Comparison of ENCODE assay signal across 1 cellular context in the genomic region with DNA sequence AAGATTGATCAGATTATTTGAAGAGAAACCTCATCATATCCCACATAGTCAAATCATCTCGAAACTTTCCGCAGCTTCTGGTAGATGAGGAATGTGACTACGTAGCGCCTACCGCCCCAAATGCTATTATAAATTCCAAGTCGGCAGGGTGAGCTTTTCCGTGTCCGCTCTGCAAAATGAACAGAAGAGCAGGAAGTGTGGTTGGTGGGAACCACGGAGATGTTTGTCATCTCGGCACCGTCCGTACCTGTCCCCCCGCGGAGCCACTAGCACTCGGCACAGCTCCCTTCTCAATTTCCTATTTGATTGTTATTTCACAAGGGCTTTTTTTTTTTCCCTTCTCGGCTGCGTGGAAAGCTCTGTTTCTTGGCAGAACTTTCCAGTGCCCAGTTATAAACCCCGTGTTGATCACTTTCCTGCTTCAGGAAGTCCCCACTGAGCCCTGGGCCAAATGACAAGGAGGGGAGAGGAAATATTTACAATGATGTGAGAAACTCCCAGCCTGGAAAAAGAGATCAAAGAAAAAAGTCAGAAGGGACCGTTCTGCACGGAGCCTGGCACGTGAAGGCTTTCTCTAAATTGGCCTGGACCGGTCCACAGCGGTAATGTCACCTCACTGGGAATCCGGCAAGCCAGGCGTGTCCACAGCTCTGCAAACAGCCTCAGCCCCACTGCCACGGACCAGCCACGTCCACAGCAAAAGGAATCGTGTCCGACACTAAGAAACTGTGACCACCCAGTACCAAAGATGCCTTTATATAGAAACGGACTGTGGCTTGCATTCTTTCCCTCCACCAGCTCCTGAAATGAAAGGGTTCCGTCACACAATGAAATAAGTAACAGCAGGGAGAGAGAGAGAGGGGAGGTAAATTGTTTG.
TF ChIP-seq lines count a peak whose summit lies in the region.

No MANE protein-coding gene starts in this region.

TF ChIP-seq in SK-N-SH treated with all-trans-retinoic acid at 6 μM for 48 hours, 23 proteins besides CTCF, POLR2A, EP300 and RAD21 (continued from another document):
- TF ChIP-seq, protein P1, sequence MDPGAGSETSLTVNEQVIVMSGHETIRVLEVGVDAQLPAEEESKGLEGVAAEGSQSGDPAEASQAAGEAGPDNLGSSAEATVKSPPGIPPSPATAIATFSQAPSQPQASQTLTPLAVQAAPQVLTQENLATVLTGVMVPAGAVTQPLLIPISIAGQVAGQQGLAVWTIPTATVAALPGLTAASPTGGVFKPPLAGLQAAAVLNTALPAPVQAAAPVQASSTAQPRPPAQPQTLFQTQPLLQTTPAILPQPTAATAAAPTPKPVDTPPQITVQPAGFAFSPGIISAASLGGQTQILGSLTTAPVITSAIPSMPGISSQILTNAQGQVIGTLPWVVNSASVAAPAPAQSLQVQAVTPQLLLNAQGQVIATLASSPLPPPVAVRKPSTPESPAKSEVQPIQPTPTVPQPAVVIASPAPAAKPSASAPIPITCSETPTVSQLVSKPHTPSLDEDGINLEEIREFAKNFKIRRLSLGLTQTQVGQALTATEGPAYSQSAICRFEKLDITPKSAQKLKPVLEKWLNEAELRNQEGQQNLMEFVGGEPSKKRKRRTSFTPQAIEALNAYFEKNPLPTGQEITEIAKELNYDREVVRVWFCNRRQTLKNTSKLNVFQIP (CRISPR knock-in tag; IDR thresholded peaks at IDR 0.05; ENCODE audit: borderline replicate concordance, low read depth) = no peak
- no peak for TF ChIP-seq CSRNP3 (CRISPR knock-in tag; IDR thresholded peaks at IDR 0.05)
- TF ChIP-seq OSR1 (CRISPR knock-in tag; IDR thresholded peaks at IDR 0.05) = no peak
- TF ChIP-seq RARB (CRISPR knock-in tag; IDR thresholded peaks at IDR 0.05) = no peak
